In the genomic region with DNA sequence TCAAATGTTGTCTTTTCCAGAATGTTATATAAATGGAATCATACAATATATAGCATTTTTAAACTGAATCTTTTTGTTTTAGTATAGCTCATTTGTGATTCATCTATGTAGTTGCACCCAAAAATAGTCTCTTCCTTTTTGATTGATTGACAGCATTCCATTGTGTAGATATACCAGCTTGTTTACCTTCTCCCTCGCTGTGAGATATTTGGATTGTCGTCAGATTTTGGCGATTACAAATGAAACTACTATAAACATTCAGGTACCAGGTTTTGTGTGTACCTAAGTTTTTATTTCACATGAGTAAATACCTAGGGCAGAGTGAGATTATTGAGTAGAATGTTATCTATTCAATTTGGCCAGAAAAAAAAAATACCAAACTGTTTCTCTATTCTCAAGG, we compare ENCODE assay signal across 29 cellular contexts.
"Had no signal": no experiment of that assay in that cellular context is flagged by ENCODE, and none has a peak within 500 bp of the region (broad histone marks: within the 10 kb centered on the region; RNA-seq: fewer than 3 reads in every experiment).

No MANE protein-coding gene starts in this region.

- H3K36me3 ChIP-seq: ascending aorta, cardiac muscle cell had no signal

- H3K9me3 ChIP-seq: ascending aorta had no signal

- H3K27me3 ChIP-seq: ascending aorta, cardiac muscle cell had no signal

- H3K27ac ChIP-seq: ascending aorta, cardiac muscle cell, VCaP had no signal

- ATAC-seq: activated CD8-positive, alpha-beta T cell treated with anti-CD3 and anti-CD28 coated beads for 36 hours; activated naive CD8-positive, alpha-beta T cell treated with anti-CD3 and anti-CD28 coated beads, Interleukin-2, amount 50 U/mL, for 24 hours; activated T-cell treated with anti-CD3 and anti-CD28 coated beads, Interleukin-2, amount 50 U/mL, for 4 hours; activated T-cell treated with anti-CD3 and anti-CD28 coated beads, Interleukin-2, amount 50 U/mL, for 72 hours; activated T-helper 17 cell treated with anti-CD3 and anti-CD28 coated beads, Interleukin-2, amount 50 U/mL, for 72 hours had no signal

- DNase-seq: activated B cell treated with CpG ODN at 0.5 μM for 24 hours; activated CD4-positive, alpha-beta memory T cell treated with anti-CD3 and anti-CD28 coated beads for 36 hours; activated CD4-positive, alpha-beta T cell treated with anti-CD3 and anti-CD28 coated beads for 4 hours; activated CD4-positive, alpha-beta T cell treated with anti-CD3 and anti-CD28 coated beads, Interleukin-2, amount 10 ng/mL, durations not matched to agents 24 days and 14 days; activated CD4-positive, alpha-beta T cell treated with anti-CD3 and anti-CD28 coated beads, Interleukin-2, amount 50 U/mL, for 1 hour; activated CD4-positive, alpha-beta T cell treated with anti-CD3 and anti-CD28 coated beads, Interleukin-2, amount 50 U/mL, for 4 hours; activated CD4-positive, CD25-positive, alpha-beta regulatory T cell treated with anti-CD3 and anti-CD28 coated beads, Interleukin-2, amount 50 U/mL, for 72 hours; activated CD8-positive, alpha-beta memory T cell treated with anti-CD3 and anti-CD28 coated beads, Interleukin-2, amount 50 U/mL, for 4 hours; activated CD8-positive, alpha-beta T cell treated with anti-CD3 and anti-CD28 coated beads for 36 hours; activated effector memory CD4-positive, alpha-beta T cell treated with anti-CD3 and anti-CD28 coated beads, Interleukin-2, amount 50 U/mL, for 16 hours; activated naive CD4-positive, alpha-beta T cell treated with anti-CD3 and anti-CD28 coated beads, Interleukin-2, amount 10 ng/mL, durations not matched to agents 7 days and 5 days; activated naive CD4-positive, alpha-beta T cell treated with Interleukin-2 at 50 U/mL for 16 hours; activated naive CD8-positive, alpha-beta T cell treated with anti-CD3 and anti-CD28 coated beads, Interleukin-2, amount 10 ng/mL, durations not matched to agents 7 days and 5 days; activated naive CD8-positive, alpha-beta T cell treated with anti-CD3 and anti-CD28 coated beads, Interleukin-2, amount 50 U/mL, for 24 hours; activated T-cell treated with anti-CD3 and anti-CD28 coated beads for 4 hours; activated T-cell treated with anti-CD3 and anti-CD28 coated beads, Interleukin-2, amount 50 U/mL, for 1 hour; activated T-cell treated with anti-CD3 and anti-CD28 coated beads, Interleukin-2, amount 50 U/mL, for 4 hours; activated T-cell treated with anti-CD3 and anti-CD28 coated beads, Interleukin-2, amount 50 U/mL, for 72 hours; amygdala; anterior cingulate cortex; caudate nucleus; cerebellar nuclear complex; T-helper 1 cell; T-helper 2 cell; T1000 had no signal

- H3K4me3 ChIP-seq: ascending aorta, cardiac muscle cell had no signal

- H3K4me1 ChIP-seq: ascending aorta had no signal
